ENCODE assay signal across 18 cellular contexts in genomic region chr18:49988101-49988500, GRCh38.
"Had no signal": no experiment of that assay in that cellular context is flagged by ENCODE, and none has a peak within 500 bp of the region (broad histone marks: within the 10 kb centered on the region; RNA-seq: fewer than 3 reads in every experiment).

No MANE protein-coding gene starts in this region.

- FAIRE-seq: colon had no signal

- H3K4me1 ChIP-seq: foreskin keratinocyte, prostate gland, upper lobe of left lung had no signal

- DNase-seq: activated CD4-positive, alpha-beta T cell treated with anti-CD3 and anti-CD28 coated beads, Interleukin-2, amount 10 ng/mL, durations not matched to agents 7 days and 5 days; activated CD4-positive, CD25-positive, alpha-beta regulatory T cell treated with anti-CD3 and anti-CD28 coated beads, Interleukin-2, amount 50 U/mL, for 72 hours; activated CD8-positive, alpha-beta memory T cell treated with anti-CD3 and anti-CD28 coated beads, Interleukin-2, amount 10 ng/mL, durations not matched to agents 7 days and 5 days; activated CD8-positive, alpha-beta T cell treated with anti-CD3 and anti-CD28 coated beads for 36 hours; activated gamma-delta T cell; activated T-cell treated with anti-CD3 and anti-CD28 coated beads for 4 hours; effector memory CD4-positive, alpha-beta T cell; foreskin keratinocyte; hippocampal formation; kidney glomerular epithelial cell; stimulated activated CD4-positive, alpha-beta T cell treated with anti-CD3 and anti-CD28 coated beads, Interleukin-4, amount 100 ng/mL, for 24 hours; stimulated activated naive CD4-positive, alpha-beta T cell treated with Interleukin-2 at 50 U/mL for 16 hours; upper lobe of left lung had no signal

- ATAC-seq: activated CD8-positive, alpha-beta memory T cell treated with anti-CD3 and anti-CD28 coated beads, Interleukin-2, amount 10 ng/mL, durations not matched to agents 7 days and 5 days; activated CD8-positive, alpha-beta T cell treated with anti-CD3 and anti-CD28 coated beads for 36 hours; foreskin keratinocyte; natural killer cell treated with Interleukin-12 subunit alpha and Interleukin-12 subunit beta and Interleukin-15 and Interleukin-18, amount 100 ng/mL, for 72 hours had no signal

- H3K4me3 ChIP-seq: prostate gland, thoracic aorta, upper lobe of left lung had no signal

- H3K27me3 ChIP-seq: upper lobe of left lung had no signal

- H3K9me3 ChIP-seq: prostate gland, thoracic aorta, upper lobe of left lung had no signal

- H3K36me3 ChIP-seq: prostate gland, thoracic aorta, upper lobe of left lung had no signal

- H3K27ac ChIP-seq: foreskin keratinocyte, prostate gland, thoracic aorta, upper lobe of left lung, VCaP had no signal
